ENCODE assay signal across 33 cellular contexts in genomic region chr20:20692587-20692986, GRCh38.
"Had no signal": no experiment of that assay in that cellular context is flagged by ENCODE, and none has a peak within 500 bp of the region (broad histone marks: within the 10 kb centered on the region; RNA-seq: fewer than 3 reads in every experiment).

No MANE protein-coding gene starts in this region.

- H3K27ac ChIP-seq: Peyer's patch, SJSA1 had no signal

- H3K9me3 ChIP-seq: MG63, Peyer's patch, SJSA1, SK-N-SH had no signal

- H3K4me3 ChIP-seq: MG63, Peyer's patch, SJSA1 had no signal

- H3K4me3 Mint-ChIP-seq: activated CD4-positive, alpha-beta T cell treated with anti-CD3 and anti-CD28 coated beads, Interleukin-2, amount 10 ng/mL, durations not matched to agents 7 days and 5 days; activated CD8-positive, alpha-beta T cell treated with anti-CD3 and anti-CD28 coated beads, Interleukin-2, amount 10 ng/mL, durations not matched to agents 7 days and 5 days; activated naive CD4-positive, alpha-beta T cell treated with anti-CD3 and anti-CD28 coated beads for 36 hours; activated naive CD8-positive, alpha-beta T cell; activated naive CD8-positive, alpha-beta T cell treated with anti-CD3 and anti-CD28 coated beads, Interleukin-2, amount 50 U/mL, for 24 hours; activated T-cell treated with anti-CD3 and anti-CD28 coated beads, Interleukin-2, amount 50 U/mL, for 24 hours; brain; T-helper 1 cell treated with Interleukin-12 subunit alpha and Interleukin-12 subunit beta and Interleukin-4 antibody, amounts not matched to agents 30 μg/mL and 1 μg/mL, for 36 hours; T-helper 2 cell treated with Interferon-gamma antibody and Interleukin-4, amounts not matched to agents 5 μg/mL and 100 μg/mL, for 36 hours had no signal

- FAIRE-seq: TTC549 had no signal

- H3K9ac ChIP-seq: SK-N-SH had no signal

- DNase-seq: activated CD4-positive, alpha-beta T cell treated with anti-CD3 and anti-CD28 coated beads, Interleukin-2, amount 10 ng/mL, durations not matched to agents 7 days and 5 days; activated CD4-positive, alpha-beta T cell treated with anti-CD3 and anti-CD28 coated beads, Interleukin-2, amount 50 U/mL, for 48 hours; activated CD8-positive, alpha-beta T cell treated with anti-CD3 and anti-CD28 coated beads, Interleukin-2, amount 10 ng/mL, durations not matched to agents 7 days and 5 days; activated gamma-delta T cell; activated naive CD4-positive, alpha-beta T cell treated with anti-CD3 and anti-CD28 coated beads for 36 hours; activated naive CD8-positive, alpha-beta T cell treated with anti-CD3 and anti-CD28 coated beads, Interleukin-2, amount 50 U/mL, for 24 hours; activated T-cell treated with anti-CD3 and anti-CD28 coated beads, Interleukin-2, amount 50 U/mL, for 24 hours; anterior cingulate cortex; central memory CD4-positive, alpha-beta T cell; Karpas-422; MG63; NCI-H1105; NCI-H1417 treated with DMSO at 0.1 percent for 48 hours; NCI-H187 treated with DMSO at 0.1 percent for 48 hours; NCI-H2081; NCI-H2171 treated with DMSO at 0.1 percent for 48 hours; NCI-H2227 treated with DMSO at 0.1 percent for 48 hours; NCI-H446; NCI-H510A treated with DMSO at 0.1 percent for 48 hours; NCI-H526 treated with DMSO at 0.1 percent for 48 hours; NCI-H82; PC-3; Peyer's patch; RPMI8226; SHP77 treated with DMSO at 0.1 percent for 48 hours; SK-N-SH had no signal

- H3K27me3 ChIP-seq: MG63, Peyer's patch, SJSA1 had no signal

- H3K4me2 ChIP-seq: SK-N-SH had no signal

- ATAC-seq: activated CD8-positive, alpha-beta T cell treated with anti-CD3 and anti-CD28 coated beads, Interleukin-2, amount 10 ng/mL, durations not matched to agents 7 days and 5 days; activated naive CD8-positive, alpha-beta T cell treated with anti-CD3 and anti-CD28 coated beads, Interleukin-2, amount 50 U/mL, for 24 hours; PC-3 had no signal

- H3K27ac Mint-ChIP-seq: activated CD4-positive, alpha-beta T cell treated with anti-CD3 and anti-CD28 coated beads, Interleukin-2, amount 10 ng/mL, durations not matched to agents 7 days and 5 days; activated CD8-positive, alpha-beta T cell treated with anti-CD3 and anti-CD28 coated beads, Interleukin-2, amount 10 ng/mL, durations not matched to agents 7 days and 5 days; activated naive CD4-positive, alpha-beta T cell treated with anti-CD3 and anti-CD28 coated beads for 36 hours; activated naive CD8-positive, alpha-beta T cell; activated naive CD8-positive, alpha-beta T cell treated with anti-CD3 and anti-CD28 coated beads, Interleukin-2, amount 50 U/mL, for 24 hours; activated T-cell treated with anti-CD3 and anti-CD28 coated beads, Interleukin-2, amount 50 U/mL, for 24 hours; activated T-helper 2 cell treated with anti-CD3 and anti-CD28 coated beads, Interferon-gamma antibody, Interleukin-2, Interleukin-4, amounts not matched to agents 10 μg/mL and 5 μg/mL and 100 μg/mL, durations not matched to agents 14 hours and 24 hours and 36 hours; brain; T-helper 1 cell treated with Interleukin-12 subunit alpha and Interleukin-12 subunit beta and Interleukin-4 antibody, amounts not matched to agents 30 μg/mL and 1 μg/mL, for 36 hours; T-helper 2 cell treated with Interferon-gamma antibody and Interleukin-4, amounts not matched to agents 5 μg/mL and 100 μg/mL, for 36 hours had no signal

- H3K4me1 ChIP-seq: Peyer's patch, SJSA1 had no signal

- H3K36me3 ChIP-seq: MG63, Peyer's patch, SJSA1 had no signal

- H3K27me3 Mint-ChIP-seq: activated CD4-positive, alpha-beta T cell treated with anti-CD3 and anti-CD28 coated beads, Interleukin-2, amount 10 ng/mL, durations not matched to agents 7 days and 5 days; activated naive CD8-positive, alpha-beta T cell; activated naive CD8-positive, alpha-beta T cell treated with anti-CD3 and anti-CD28 coated beads, Interleukin-2, amount 50 U/mL, for 24 hours; activated T-cell treated with anti-CD3 and anti-CD28 coated beads, Interleukin-2, amount 50 U/mL, for 24 hours; brain had no signal

- H3K36me3 Mint-ChIP-seq: brain had no signal

- H3K9me3 Mint-ChIP-seq: activated CD4-positive, alpha-beta T cell treated with anti-CD3 and anti-CD28 coated beads, Interleukin-2, amount 10 ng/mL, durations not matched to agents 7 days and 5 days; activated naive CD4-positive, alpha-beta T cell treated with anti-CD3 and anti-CD28 coated beads for 36 hours; activated naive CD8-positive, alpha-beta T cell treated with anti-CD3 and anti-CD28 coated beads, Interleukin-2, amount 50 U/mL, for 24 hours; activated T-cell treated with anti-CD3 and anti-CD28 coated beads, Interleukin-2, amount 50 U/mL, for 24 hours; activated T-helper 2 cell treated with anti-CD3 and anti-CD28 coated beads, Interferon-gamma antibody, Interleukin-2, Interleukin-4, amounts not matched to agents 10 μg/mL and 5 μg/mL and 100 μg/mL, durations not matched to agents 14 hours and 24 hours and 36 hours; brain; T-helper 1 cell treated with Interleukin-12 subunit alpha and Interleukin-12 subunit beta and Interleukin-4 antibody, amounts not matched to agents 30 μg/mL and 1 μg/mL, for 36 hours; T-helper 2 cell treated with Interferon-gamma antibody and Interleukin-4, amounts not matched to agents 5 μg/mL and 100 μg/mL, for 36 hours had no signal
